ENCODE assay signal across 8 cellular contexts in genomic region chr1:223845810-223846667, GRCh38. TPM values are rescaled to one million over a fixed set of nuclear protein-coding genes. Genes with fewer than 3 reads are reported as not detected.
DNase-seq lines count a peak whose midpoint lies in the region; ATAC-seq and TF ChIP-seq lines count a peak whose summit lies in the region.

Gene TP53BP2, minus strand, starts transcription at chr1:223845947. Its CDS starts 267 bp downstream, at chr1:223845680.

- no peaks in the 10 kb centered on the region; the same call in 1 of the 2 replicates for H4K20me1 ChIP-seq in OCI-LY7 (ENCODE audit: insufficient read depth, low read length)

- H3K9me2 ChIP-seq in OCI-LY7 (ENCODE audit: insufficient read depth, low read length): no peaks in the 10 kb centered on the region

- H3K4me2 ChIP-seq in OCI-LY7 (ENCODE audit: low read length): peak within 1 kb of the TSS; percentile 93

- peak within 1 kb of the TSS; percentile 98 for H2AFZ ChIP-seq in OCI-LY7 (ENCODE audit: low read length)

- peak within 1 kb of the TSS; percentile 100 for H3K27ac ChIP-seq in HUES48 (ENCODE audit: low read depth, low read length)
- peak within 1 kb of the TSS; percentile 67 for H3K27ac ChIP-seq in OCI-LY7 (ENCODE audit: low read depth, low read length, poor library complexity, severe bottlenecking)

- peak; percentile 72 for ATAC-seq in GM21423 (IDR thresholded peaks at IDR 0.05; ENCODE audit: unreplicated experiment)

- BruUV-seq in OCI-LY7 (replicated peaks; lab: Mats Ljungman, UMichigan): TSS peak; percentile 91

- H3K79me2 ChIP-seq in OCI-LY7 (ENCODE audit: insufficient read depth, low read depth, low read length): peaks cover 40% of the 10 kb centered on the region

- TF ChIP-seq CTCF in OCI-LY7 (conservative IDR thresholded peaks at IDR 0.05; ENCODE audit: low read length): peak; percentile 69

- POLR2A ChIA-PET in OCI-LY7 (lab: Charles Lee): no interaction called here

- peak within 1 kb of the TSS; percentile 99 for H3K9ac ChIP-seq in HUES48 (ENCODE audit: low read depth, low read length)

- H3K9me3 ChIP-seq in HUES48 (ENCODE audit: control insufficient read depth, insufficient read depth, low read length): no peaks in the 10 kb centered on the region
- no peaks in the 10 kb centered on the region for H3K9me3 ChIP-seq in OCI-LY7 (ENCODE audit: low read length)
- H3K9me3 ChIP-seq in mononuclear cell (ENCODE audit: low read depth, low read length): no peaks in the 10 kb centered on the region

- H3K4me3 ChIP-seq in HUES48 (ENCODE audit: low read depth, low read length): peak within 1 kb of the TSS; percentile 94
- H3K4me3 ChIP-seq in OCI-LY7 (ENCODE audit: low read depth, low read length, poor library complexity, severe bottlenecking): peak within 1 kb of the TSS; percentile 80
- peak within 1 kb of the TSS; percentile 86 for H3K4me3 ChIP-seq in mononuclear cell (ENCODE audit: low read length)

- H3K36me3 ChIP-seq in HUES48 (ENCODE audit: control insufficient read depth, insufficient read depth, low read length): no peaks in the 10 kb centered on the region
- H3K36me3 ChIP-seq in OCI-LY7 (ENCODE audit: insufficient read depth, low read length): no peaks in the 10 kb centered on the region

- H3K4me1 ChIP-seq in HUES48 (ENCODE audit: control insufficient read depth, insufficient read depth, low read length): peaks cover 18% of the 10 kb centered on the region
- H3K4me1 ChIP-seq in OCI-LY7 (ENCODE audit: insufficient read depth, low read length, poor library complexity, severe bottlenecking): peaks cover 26% of the 10 kb centered on the region
- H3K4me1 ChIP-seq in mononuclear cell (ENCODE audit: insufficient read depth, low read length): peaks cover 31% of the 10 kb centered on the region

- CTCF ChIA-PET in OCI-LY7 (lab: Charles Lee; ENCODE audit: unreplicated experiment): no interaction called here

- no peaks in the 10 kb centered on the region for H3K27me3 ChIP-seq in HUES48 (ENCODE audit: control insufficient read depth, insufficient read depth, low read length)
- no peaks in the 10 kb centered on the region for H3K27me3 ChIP-seq in mononuclear cell (ENCODE audit: insufficient read depth, low read length)

- peak; percentile 69 for DNase-seq in DMS114 treated with DMSO at 0.1 percent for 48 hours (lab: John Stamatoyannopoulos, UW; ENCODE audit: unreplicated experiment)
- peak; percentile 85 for DNase-seq in OCI-LY7 (ENCODE audit: low spot score)
- peak; percentile 73 for DNase-seq in activated T-cell treated with anti-CD3 and anti-CD28 coated beads for 1 hour (ENCODE audit: low read depth)
- peak; percentile 53 for DNase-seq in epidermal melanocyte (ENCODE audit: insufficient read length, low spot score)
- DNase-seq in stimulated activated CD8-positive, alpha-beta memory T cell treated with anti-CD3 and anti-CD28 coated beads, Interleukin-4, amount 100 ng/mL, for 24 hours (ENCODE audit: low read depth): peak; percentile 73

- intact Hi-C loops in OCI-LY7 (cut with micrococcal nuclease; ENCODE audit: unreplicated experiment): loop anchor here (2.0 to 10.0 kb wide), 5 partner anchors 147 to 589 kb away; partner anchors contain the start of genes DEGS1, FBXO28, SUSD4 and WDR26

RNA-seq across cellular contexts. Expression of gene TP53BP2, which starts in this region (rescaled TPM):
- 19.7 and 21.7 TPM in 2 replicates for total RNA-seq in OCI-LY7 (2014; rRNA removed; shearing (Covaris generic))
- total RNA-seq in OCI-LY7 (2022) (20.6 and 21.1 TPM in 2 replicates), mononuclear cell (117 TPM)

Comparison
In these comparisons a context has a peak if more than half of its experiments do, and no peak if none do; other contexts are left out.
1. Peak in every context shown above with its lines: DNase-seq, ATAC-seq, H3K4me3 ChIP-seq and H3K27ac ChIP-seq.